ENCODE assay signal across 1 cellular context in genomic region chr13:23996456-23996855, GRCh38.
TF ChIP-seq lines count a peak whose summit lies in the region.

No MANE protein-coding gene starts in this region.

TF ChIP-seq in GM23338, 12 proteins besides CTCF, POLR2A, EP300 and RAD21 (continued from another document):
- TF ChIP-seq, protein P1, sequence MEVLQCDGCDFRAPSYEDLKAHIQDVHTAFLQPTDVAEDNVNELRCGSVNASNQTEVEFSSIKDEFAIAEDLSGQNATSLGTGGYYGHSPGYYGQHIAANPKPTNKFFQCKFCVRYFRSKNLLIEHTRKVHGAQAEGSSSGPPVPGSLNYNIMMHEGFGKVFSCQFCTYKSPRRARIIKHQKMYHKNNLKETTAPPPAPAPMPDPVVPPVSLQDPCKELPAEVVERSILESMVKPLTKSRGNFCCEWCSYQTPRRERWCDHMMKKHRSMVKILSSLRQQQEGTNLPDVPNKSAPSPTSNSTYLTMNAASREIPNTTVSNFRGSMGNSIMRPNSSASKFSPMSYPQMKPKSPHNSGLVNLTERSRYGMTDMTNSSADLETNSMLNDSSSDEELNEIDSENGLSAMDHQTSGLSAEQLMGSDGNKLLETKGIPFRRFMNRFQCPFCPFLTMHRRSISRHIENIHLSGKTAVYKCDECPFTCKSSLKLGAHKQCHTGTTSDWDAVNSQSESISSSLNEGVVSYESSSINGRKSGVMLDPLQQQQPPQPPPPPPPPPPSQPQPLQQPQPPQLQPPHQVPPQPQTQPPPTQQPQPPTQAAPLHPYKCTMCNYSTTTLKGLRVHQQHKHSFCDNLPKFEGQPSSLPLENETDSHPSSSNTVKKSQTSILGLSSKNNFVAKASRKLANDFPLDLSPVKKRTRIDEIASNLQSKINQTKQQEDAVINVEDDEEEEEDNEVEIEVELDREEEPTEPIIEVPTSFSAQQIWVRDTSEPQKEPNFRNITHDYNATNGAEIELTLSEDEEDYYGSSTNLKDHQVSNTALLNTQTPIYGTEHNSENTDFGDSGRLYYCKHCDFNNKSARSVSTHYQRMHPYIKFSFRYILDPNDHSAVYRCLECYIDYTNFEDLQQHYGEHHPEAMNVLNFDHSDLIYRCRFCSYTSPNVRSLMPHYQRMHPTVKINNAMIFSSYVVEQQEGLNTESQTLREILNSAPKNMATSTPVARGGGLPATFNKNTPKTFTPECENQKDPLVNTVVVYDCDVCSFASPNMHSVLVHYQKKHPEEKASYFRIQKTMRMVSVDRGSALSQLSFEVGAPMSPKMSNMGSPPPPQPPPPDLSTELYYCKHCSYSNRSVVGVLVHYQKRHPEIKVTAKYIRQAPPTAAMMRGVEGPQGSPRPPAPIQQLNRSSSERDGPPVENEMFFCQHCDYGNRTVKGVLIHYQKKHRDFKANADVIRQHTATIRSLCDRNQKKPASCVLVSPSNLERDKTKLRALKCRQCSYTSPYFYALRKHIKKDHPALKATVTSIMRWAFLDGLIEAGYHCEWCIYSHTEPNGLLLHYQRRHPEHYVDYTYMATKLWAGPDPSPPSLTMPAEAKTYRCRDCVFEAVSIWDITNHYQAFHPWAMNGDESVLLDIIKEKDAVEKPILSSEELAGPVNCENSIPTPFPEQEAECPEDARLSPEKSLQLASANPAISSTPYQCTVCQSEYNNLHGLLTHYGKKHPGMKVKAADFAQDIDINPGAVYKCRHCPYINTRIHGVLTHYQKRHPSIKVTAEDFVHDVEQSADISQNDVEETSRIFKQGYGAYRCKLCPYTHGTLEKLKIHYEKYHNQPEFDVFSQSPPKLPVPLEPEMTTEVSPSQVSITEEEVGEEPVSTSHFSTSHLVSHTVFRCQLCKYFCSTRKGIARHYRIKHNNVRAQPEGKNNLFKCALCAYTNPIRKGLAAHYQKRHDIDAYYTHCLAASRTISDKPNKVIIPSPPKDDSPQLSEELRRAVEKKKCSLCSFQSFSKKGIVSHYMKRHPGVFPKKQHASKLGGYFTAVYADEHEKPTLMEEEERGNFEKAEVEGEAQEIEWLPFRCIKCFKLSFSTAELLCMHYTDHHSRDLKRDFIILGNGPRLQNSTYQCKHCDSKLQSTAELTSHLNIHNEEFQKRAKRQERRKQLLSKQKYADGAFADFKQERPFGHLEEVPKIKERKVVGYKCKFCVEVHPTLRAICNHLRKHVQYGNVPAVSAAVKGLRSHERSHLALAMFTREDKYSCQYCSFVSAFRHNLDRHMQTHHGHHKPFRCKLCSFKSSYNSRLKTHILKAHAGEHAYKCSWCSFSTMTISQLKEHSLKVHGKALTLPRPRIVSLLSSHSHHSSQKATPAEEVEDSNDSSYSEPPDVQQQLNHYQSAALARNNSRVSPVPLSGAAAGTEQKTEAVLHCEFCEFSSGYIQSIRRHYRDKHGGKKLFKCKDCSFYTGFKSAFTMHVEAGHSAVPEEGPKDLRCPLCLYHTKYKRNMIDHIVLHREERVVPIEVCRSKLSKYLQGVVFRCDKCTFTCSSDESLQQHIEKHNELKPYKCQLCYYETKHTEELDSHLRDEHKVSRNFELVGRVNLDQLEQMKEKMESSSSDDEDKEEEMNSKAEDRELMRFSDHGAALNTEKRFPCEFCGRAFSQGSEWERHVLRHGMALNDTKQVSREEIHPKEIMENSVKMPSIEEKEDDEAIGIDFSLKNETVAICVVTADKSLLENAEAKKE (CRISPR knock-in tag; IDR thresholded peaks at IDR 0.05) = no peak
- TF ChIP-seq NANOG (IDR thresholded peaks at IDR 0.05; ENCODE audit: borderline replicate concordance) = no peak
- no peak for TF ChIP-seq ZNF114 (CRISPR knock-in tag; IDR thresholded peaks at IDR 0.05)
- TF ChIP-seq, protein P2, sequence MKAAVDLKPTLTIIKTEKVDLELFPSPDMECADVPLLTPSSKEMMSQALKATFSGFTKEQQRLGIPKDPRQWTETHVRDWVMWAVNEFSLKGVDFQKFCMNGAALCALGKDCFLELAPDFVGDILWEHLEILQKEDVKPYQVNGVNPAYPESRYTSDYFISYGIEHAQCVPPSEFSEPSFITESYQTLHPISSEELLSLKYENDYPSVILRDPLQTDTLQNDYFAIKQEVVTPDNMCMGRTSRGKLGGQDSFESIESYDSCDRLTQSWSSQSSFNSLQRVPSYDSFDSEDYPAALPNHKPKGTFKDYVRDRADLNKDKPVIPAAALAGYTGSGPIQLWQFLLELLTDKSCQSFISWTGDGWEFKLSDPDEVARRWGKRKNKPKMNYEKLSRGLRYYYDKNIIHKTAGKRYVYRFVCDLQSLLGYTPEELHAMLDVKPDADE (IDR thresholded peaks at IDR 0.05) = no peak
- TF ChIP-seq POLR2AphosphoS5 (IDR thresholded peaks at IDR 0.05; ENCODE audit: low read depth) = no peak
TF ChIP-seq in GM23338: peak in this region for 0.
